Comparison of ENCODE assay signal across 21 cellular contexts in the genomic region with DNA sequence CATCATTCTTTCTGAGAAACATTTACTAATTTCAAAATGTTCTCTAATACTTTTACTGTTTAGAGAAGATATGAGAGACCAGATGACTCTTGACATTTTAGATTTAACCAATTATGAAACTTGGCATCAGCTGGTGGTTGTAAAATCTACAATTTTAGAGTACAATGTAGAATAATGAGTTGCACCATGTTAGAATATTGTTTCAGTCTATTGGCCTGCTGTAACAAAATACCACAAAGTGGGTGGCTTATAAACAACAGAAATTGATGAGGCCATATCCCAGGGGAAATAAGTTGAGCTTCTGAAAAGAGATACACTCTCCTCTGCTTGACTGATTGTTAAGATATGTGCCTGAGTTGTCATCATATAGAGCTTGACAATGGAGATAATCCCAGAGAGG.
DNase-seq lines count a peak whose midpoint lies in the region; ATAC-seq, FAIRE-seq and TF ChIP-seq lines count a peak whose summit lies in the region.
"Had no signal": no experiment of that assay in that cellular context is flagged by ENCODE, and none has a peak within 500 bp of the region (broad histone marks: within the 10 kb centered on the region; RNA-seq: fewer than 3 reads in every experiment).

No MANE protein-coding gene starts in this region.

- SMC1A ChIA-PET in GM12878 (lab: Charles Lee; ENCODE audit: uncharacterized antibody, unreplicated experiment): interaction anchor here (1.6 kb wide), 1 partner anchor 27 kb away, joined by 3 read pairs; no protein-coding TSS in a partner anchor

- no TSS peak for BruUV-seq in GM12878 (replicated peaks; lab: Mats Ljungman, UMichigan)

- TF ChIP-seq RAD21 in GM12878 (IDR thresholded peaks at IDR 0.05; ENCODE audit: insufficient read depth, low read depth, low read length): no peak

- H3K36me3 ChIP-seq in GM12878 (ENCODE audit: control insufficient read depth in 2 of 2, insufficient read depth in 2 of 2, low read length in 1 of 2): no peaks in the 10 kb centered on the region
- no peaks in the 10 kb centered on the region for H3K36me3 ChIP-seq in MG63
- H3K36me3 ChIP-seq: BE2C had no signal

- peak; percentile 65 for ATAC-seq in GM12878

- no peak for TF ChIP-seq CTCF in GM12878 (IDR thresholded peaks at IDR 0.05 in 2 of 3, conservative IDR thresholded peaks at IDR 0.05 in 1 of 3; ENCODE audit: control insufficient read depth in 2 of 3, extremely low read depth in 1 of 3, insufficient read depth in 1 of 3, low read depth in 3 of 3, low read length in 3 of 3)

- H3K27me3 ChIP-seq in GM12878 (replicated peaks in 1 of 2; ENCODE audit: control insufficient read depth in 2 of 2, insufficient read depth in 2 of 2, low read length in 1 of 2): no peaks in the 10 kb centered on the region
- H3K27me3 ChIP-seq in MG63: no peaks in the 10 kb centered on the region
- H3K27me3 ChIP-seq: BE2C had no signal

- no peak overlapping the region for H3K9ac ChIP-seq in GM12878 (ENCODE audit: control insufficient read depth, insufficient read depth, low read length)
- H3K9ac ChIP-seq: GM23248 had no signal

- H3K79me2 ChIP-seq in GM12878 (ENCODE audit: control insufficient read depth, insufficient read depth, low read length): no peaks in the 10 kb centered on the region

- CTCF ChIA-PET in GM12878 (lab: Yijun Ruan, JAX): no interaction called here

- TF ChIP-seq POLR2A in GM12878 (IDR thresholded peaks at IDR 0.05; ENCODE audit: low read depth, low read length): no peak

- FAIRE-seq in GM12878 (lab: Jason Lieb, UNC): no peak
- FAIRE-seq: GM12891, H54 had no signal

- POLR2A ChIA-PET in GM12878 (lab: Charles Lee): no interaction called here

- in situ Hi-C loops in GM12878 (cut with MboI): no loop called here

- H3K4me1 ChIP-seq in GM12878 (ENCODE audit: control insufficient read depth, insufficient read depth, low read length): no peaks in the 10 kb centered on the region
- H3K4me1 ChIP-seq: BE2C had no signal

- TF ChIP-seq EP300 in GM12878 (IDR thresholded peaks at IDR 0.05; ENCODE audit: borderline replicate concordance in 1 of 2, control insufficient read depth in 1 of 2, low read depth in 2 of 2, low read length in 2 of 2): no peak

- H3K4me3 ChIP-seq in GM12878 (no peak overlapping the region), MG63 (no peak overlapping the region)
- H3K4me3 ChIP-seq: GM23248 had no signal

- H2AFZ ChIP-seq in GM12878 (ENCODE audit: control insufficient read depth, low read depth, low read length): no peak overlapping the region
- H2AFZ ChIP-seq: GM23248 had no signal

- peak; percentile 17 for DNase-seq in NCI-H82 (lab: John Stamatoyannopoulos, UW)
- no peak for DNase-seq in NCI-H82 treated with DMSO at 0.1 percent for 48 hours (lab: John Stamatoyannopoulos, UW; ENCODE audit: unreplicated experiment)
- DNase-seq in NCI-H69 (lab: John Stamatoyannopoulos, UW): peak; percentile 3
- no peak for DNase-seq in GM12878 (ENCODE audit: low read depth, low spot score)
- DNase-seq in SW480 (ENCODE audit: low spot score): no peak
- DNase-seq in kidney glomerular epithelial cell (lab: John Stamatoyannopoulos, UW): no peak
- no peak for DNase-seq in MG63
- DNase-seq: ACHN; BE2C; C1 segment of cervical spinal cord; CD4-positive, CD25-positive, alpha-beta regulatory T cell; CD8-positive, alpha-beta memory T cell; COR-L47; DMS 273 treated with DMSO at 0.1 percent for 48 hours; DND-41; EL; GM23248; HCEC 1CT had no signal

- RAD21 ChIA-PET in GM12878 (lab: Charles Lee; ENCODE audit: unreplicated experiment): no interaction called here

- H3K9me3 ChIP-seq in GM12878 (replicated peaks; ENCODE audit: control insufficient read depth, insufficient read depth, low read length) (no peaks in the 10 kb centered on the region), MG63 (no peaks in the 10 kb centered on the region)
- H3K9me3 ChIP-seq: BE2C had no signal

- intact Hi-C loops in GM12878 (cut with micrococcal nuclease; ENCODE audit: unreplicated experiment): no loop called here

- H3K27ac ChIP-seq in GM12878 (ENCODE audit: control insufficient read depth, insufficient read depth): no peak overlapping the region
- H3K27ac ChIP-seq: GM23248, HL-60 had no signal

- H4K20me1 ChIP-seq in GM12878 (ENCODE audit: control insufficient read depth, insufficient read depth): no peaks in the 10 kb centered on the region

- no peak overlapping the region for H3K4me2 ChIP-seq in GM12878 (ENCODE audit: control insufficient read depth, insufficient read depth)

TF ChIP-seq in GM12878, 131 proteins besides CTCF, POLR2A, EP300 and RAD21 (continues in another document):
- TF ChIP-seq STAT3 (IDR thresholded peaks at IDR 0.05; ENCODE audit: low read depth, low read length): no peak
- no peak for TF ChIP-seq IKZF2 (IDR thresholded peaks at IDR 0.05)
- no peak for TF ChIP-seq ZZZ3 (IDR thresholded peaks at IDR 0.05; ENCODE audit: control insufficient read depth, insufficient read length, low read depth)
- TF ChIP-seq, protein P1, sequence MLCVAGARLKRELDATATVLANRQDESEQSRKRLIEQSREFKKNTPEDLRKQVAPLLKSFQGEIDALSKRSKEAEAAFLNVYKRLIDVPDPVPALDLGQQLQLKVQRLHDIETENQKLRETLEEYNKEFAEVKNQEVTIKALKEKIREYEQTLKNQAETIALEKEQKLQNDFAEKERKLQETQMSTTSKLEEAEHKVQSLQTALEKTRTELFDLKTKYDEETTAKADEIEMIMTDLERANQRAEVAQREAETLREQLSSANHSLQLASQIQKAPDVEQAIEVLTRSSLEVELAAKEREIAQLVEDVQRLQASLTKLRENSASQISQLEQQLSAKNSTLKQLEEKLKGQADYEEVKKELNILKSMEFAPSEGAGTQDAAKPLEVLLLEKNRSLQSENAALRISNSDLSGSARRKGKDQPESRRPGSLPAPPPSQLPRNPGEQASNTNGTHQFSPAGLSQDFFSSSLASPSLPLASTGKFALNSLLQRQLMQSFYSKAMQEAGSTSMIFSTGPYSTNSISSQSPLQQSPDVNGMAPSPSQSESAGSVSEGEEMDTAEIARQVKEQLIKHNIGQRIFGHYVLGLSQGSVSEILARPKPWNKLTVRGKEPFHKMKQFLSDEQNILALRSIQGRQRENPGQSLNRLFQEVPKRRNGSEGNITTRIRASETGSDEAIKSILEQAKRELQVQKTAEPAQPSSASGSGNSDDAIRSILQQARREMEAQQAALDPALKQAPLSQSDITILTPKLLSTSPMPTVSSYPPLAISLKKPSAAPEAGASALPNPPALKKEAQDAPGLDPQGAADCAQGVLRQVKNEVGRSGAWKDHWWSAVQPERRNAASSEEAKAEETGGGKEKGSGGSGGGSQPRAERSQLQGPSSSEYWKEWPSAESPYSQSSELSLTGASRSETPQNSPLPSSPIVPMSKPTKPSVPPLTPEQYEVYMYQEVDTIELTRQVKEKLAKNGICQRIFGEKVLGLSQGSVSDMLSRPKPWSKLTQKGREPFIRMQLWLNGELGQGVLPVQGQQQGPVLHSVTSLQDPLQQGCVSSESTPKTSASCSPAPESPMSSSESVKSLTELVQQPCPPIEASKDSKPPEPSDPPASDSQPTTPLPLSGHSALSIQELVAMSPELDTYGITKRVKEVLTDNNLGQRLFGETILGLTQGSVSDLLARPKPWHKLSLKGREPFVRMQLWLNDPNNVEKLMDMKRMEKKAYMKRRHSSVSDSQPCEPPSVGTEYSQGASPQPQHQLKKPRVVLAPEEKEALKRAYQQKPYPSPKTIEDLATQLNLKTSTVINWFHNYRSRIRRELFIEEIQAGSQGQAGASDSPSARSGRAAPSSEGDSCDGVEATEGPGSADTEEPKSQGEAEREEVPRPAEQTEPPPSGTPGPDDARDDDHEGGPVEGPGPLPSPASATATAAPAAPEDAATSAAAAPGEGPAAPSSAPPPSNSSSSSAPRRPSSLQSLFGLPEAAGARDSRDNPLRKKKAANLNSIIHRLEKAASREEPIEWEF (IDR thresholded peaks at IDR 0.05; ENCODE audit: insufficient replicate concordance, low read depth, low read length): no peak
- TF ChIP-seq, protein P2, sequence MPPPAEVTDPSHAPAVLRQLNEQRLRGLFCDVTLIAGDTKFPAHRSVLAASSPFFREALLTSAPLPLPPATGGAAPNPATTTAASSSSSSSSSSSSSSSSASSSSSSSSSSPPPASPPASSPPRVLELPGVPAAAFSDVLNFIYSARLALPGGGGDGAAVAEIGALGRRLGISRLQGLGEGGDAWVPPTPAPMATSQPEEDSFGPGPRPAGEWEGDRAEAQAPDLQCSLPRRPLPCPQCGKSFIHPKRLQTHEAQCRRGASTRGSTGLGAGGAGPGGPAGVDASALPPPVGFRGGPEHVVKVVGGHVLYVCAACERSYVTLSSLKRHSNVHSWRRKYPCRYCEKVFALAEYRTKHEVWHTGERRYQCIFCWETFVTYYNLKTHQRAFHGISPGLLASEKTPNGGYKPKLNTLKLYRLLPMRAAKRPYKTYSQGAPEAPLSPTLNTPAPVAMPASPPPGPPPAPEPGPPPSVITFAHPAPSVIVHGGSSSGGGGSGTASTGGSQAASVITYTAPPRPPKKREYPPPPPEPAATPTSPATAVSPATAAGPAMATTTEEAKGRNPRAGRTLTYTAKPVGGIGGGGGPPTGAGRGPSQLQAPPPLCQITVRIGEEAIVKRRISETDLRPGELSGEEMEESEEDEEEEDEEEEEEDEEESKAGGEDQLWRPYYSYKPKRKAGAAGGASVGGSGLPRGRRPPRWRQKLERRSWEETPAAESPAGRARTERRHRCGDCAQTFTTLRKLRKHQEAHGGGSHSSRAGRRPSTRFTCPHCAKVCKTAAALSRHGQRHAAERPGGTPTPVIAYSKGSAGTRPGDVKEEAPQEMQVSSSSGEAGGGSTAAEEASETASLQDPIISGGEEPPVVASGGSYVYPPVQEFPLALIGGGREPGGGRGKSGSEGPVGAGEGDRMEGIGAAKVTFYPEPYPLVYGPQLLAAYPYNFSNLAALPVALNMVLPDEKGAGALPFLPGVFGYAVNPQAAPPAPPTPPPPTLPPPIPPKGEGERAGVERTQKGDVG (CRISPR knock-in tag; IDR thresholded peaks at IDR 0.05): no peak
- TF ChIP-seq, protein P3, sequence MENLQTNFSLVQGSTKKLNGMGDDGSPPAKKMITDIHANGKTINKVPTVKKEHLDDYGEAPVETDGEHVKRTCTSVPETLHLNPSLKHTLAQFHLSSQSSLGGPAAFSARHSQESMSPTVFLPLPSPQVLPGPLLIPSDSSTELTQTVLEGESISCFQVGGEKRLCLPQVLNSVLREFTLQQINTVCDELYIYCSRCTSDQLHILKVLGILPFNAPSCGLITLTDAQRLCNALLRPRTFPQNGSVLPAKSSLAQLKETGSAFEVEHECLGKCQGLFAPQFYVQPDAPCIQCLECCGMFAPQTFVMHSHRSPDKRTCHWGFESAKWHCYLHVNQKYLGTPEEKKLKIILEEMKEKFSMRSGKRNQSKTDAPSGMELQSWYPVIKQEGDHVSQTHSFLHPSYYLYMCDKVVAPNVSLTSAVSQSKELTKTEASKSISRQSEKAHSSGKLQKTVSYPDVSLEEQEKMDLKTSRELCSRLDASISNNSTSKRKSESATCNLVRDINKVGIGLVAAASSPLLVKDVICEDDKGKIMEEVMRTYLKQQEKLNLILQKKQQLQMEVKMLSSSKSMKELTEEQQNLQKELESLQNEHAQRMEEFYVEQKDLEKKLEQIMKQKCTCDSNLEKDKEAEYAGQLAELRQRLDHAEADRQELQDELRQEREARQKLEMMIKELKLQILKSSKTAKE (IDR thresholded peaks at IDR 0.05; ENCODE audit: low read depth, poor library complexity, severe bottlenecking): no peak
- no peak for TF ChIP-seq ZSCAN29 (IDR thresholded peaks at IDR 0.05)

Comparison
In these comparisons a context has a peak if more than half of its experiments do, and no peak if none do; other contexts are left out.
1. DNase-seq: peak in NCI-H82 (single experiment) and NCI-H69 (single experiment); none in NCI-H82 treated with DMSO at 0.1 percent for 48 hours (single experiment), GM12878 (single experiment), SW480 (single experiment), kidney glomerular epithelial cell (single experiment) and MG63 (single experiment).